ENCODE assay signal across 10 cellular contexts in the genomic region with DNA sequence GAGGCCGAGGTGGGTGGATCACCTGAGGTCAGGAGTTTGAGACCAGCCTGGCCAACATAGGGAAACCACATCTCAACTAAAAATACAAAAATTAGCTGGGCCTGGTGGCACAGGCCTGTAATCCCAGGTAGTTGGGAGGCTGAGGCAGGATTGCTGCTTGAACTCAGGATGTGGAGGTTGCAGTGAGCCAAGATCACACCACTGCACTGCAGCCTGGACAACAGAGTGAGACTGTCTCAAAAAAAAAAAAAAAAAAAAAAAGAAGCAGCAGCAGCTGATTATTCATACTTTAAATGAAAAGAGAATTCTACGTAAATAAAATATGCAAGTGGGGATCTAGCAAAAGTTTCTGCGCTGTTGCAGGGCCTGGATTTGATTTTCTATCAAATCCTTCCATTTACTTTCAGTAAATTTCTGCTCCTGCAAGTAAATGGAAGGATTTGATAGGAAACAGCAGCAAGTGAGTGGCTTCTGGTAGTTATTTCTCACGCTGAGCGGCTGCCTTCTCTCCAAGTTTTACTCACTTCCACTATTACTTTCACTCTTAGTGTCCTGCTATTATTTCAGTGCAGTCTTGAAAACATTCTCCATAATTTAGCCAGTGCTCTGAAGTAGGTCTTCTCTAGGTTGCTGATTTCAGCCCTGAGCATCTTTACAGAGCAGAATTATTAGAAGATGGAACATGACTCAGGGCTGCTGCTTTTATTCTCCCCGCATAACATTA.
DNase-seq lines count a peak whose midpoint lies in the region; ATAC-seq and TF ChIP-seq lines count a peak whose summit lies in the region.
"Had no signal": no experiment of that assay in that cellular context is flagged by ENCODE, and none has a peak within 500 bp of the region (broad histone marks: within the 10 kb centered on the region; RNA-seq: fewer than 3 reads in every experiment).

No MANE protein-coding gene starts in this region.

- no peak overlapping the region for H3K4me3 ChIP-seq in stomach

- no peaks in the 10 kb centered on the region for H3K9me3 ChIP-seq in stomach

- no peak overlapping the region for H3K27ac Mint-ChIP-seq in activated T-cell treated with anti-CD3 and anti-CD28 coated beads, Interleukin-2, amount 50 U/mL, for 72 hours
- H3K27ac Mint-ChIP-seq in stimulated activated memory B cell treated with anti-CD40 and anti-IgM and Interleukin-4, amounts not matched to agents 10 μg/mL and 1 μg/mL and 100 μg/mL, for 72 hours: peak overlapping the region; percentile 78

- TF ChIP-seq POLR2A in stomach (IDR thresholded peaks at IDR 0.05): no peak

- H3K36me3 Mint-ChIP-seq in activated T-cell treated with anti-CD3 and anti-CD28 coated beads, Interleukin-2, amount 50 U/mL, for 72 hours (ENCODE audit: insufficient read depth in 2 of 2): no peaks in the 10 kb centered on the region
- no peaks in the 10 kb centered on the region for H3K36me3 Mint-ChIP-seq in stimulated activated memory B cell treated with anti-CD40 and anti-IgM and Interleukin-4, amounts not matched to agents 10 μg/mL and 1 μg/mL and 100 μg/mL, for 72 hours

- H3K27me3 ChIP-seq in stomach: no peaks in the 10 kb centered on the region

- ATAC-seq in activated T-cell treated with anti-CD3 and anti-CD28 coated beads, Interleukin-2, amount 50 U/mL, for 72 hours (replicated peaks in 1 of 2): peak; percentile 60 to 83
- peak; percentile 94 for ATAC-seq in GM21825 (IDR thresholded peaks at IDR 0.05; ENCODE audit: unreplicated experiment)
- peak; percentile 77 for ATAC-seq in HG03439 (IDR thresholded peaks at IDR 0.05; ENCODE audit: unreplicated experiment)
- ATAC-seq in stimulated activated memory B cell treated with anti-CD40 and anti-IgM and Interleukin-4, amounts not matched to agents 10 μg/mL and 1 μg/mL and 100 μg/mL, for 72 hours: peak; percentile 92

- intact Hi-C loops in stomach (cut with DNase I; ENCODE audit: low total_unique reads): loop anchor here (10.0 kb wide), 1 partner anchor 165 kb away; no protein-coding TSS in a partner anchor

- 81 to 89% (median 83%) methylated on average over 6 of the region's 6 CpGs for whole genome bisulfite sequencing in stomach, 5 donors

- DNase-seq in activated T-cell treated with anti-CD3 and anti-CD28 coated beads, Interleukin-2, amount 50 U/mL, for 72 hours: no peak
- DNase-seq in activated T-cell treated with anti-CD3 and anti-CD28 coated beads, Interleukin-2, amount 50 U/mL, for 1 hour: no peak
- no peak for DNase-seq in stimulated activated CD4-positive, alpha-beta T cell treated with anti-CD3 and anti-CD28 coated beads, Interleukin-15, amount 100 ng/mL, for 24 hours
- DNase-seq in stomach (no peak), hippocampal formation (lab: John Stamatoyannopoulos, UW) (no peak)
- DNase-seq: Kasumi-1 had no signal

- H3K9me3 Mint-ChIP-seq in activated T-cell treated with anti-CD3 and anti-CD28 coated beads, Interleukin-2, amount 50 U/mL, for 72 hours: peaks cover 0 to 1% of the 10 kb centered on the region in 2 donors
- no peaks in the 10 kb centered on the region for H3K9me3 Mint-ChIP-seq in stimulated activated memory B cell treated with anti-CD40 and anti-IgM and Interleukin-4, amounts not matched to agents 10 μg/mL and 1 μg/mL and 100 μg/mL, for 72 hours

- no peaks in the 10 kb centered on the region for H3K36me3 ChIP-seq in stomach

- no peak overlapping the region for H3K4me3 Mint-ChIP-seq in activated T-cell treated with anti-CD3 and anti-CD28 coated beads, Interleukin-2, amount 50 U/mL, for 72 hours
- peak overlapping the region; percentile 66 for H3K4me3 Mint-ChIP-seq in stimulated activated memory B cell treated with anti-CD40 and anti-IgM and Interleukin-4, amounts not matched to agents 10 μg/mL and 1 μg/mL and 100 μg/mL, for 72 hours

- no peaks in the 10 kb centered on the region for H3K4me1 ChIP-seq in stomach

- no peak for TF ChIP-seq CTCF in stomach (IDR thresholded peaks at IDR 0.05)

- no peak for TF ChIP-seq EP300 in stomach (IDR thresholded peaks at IDR 0.05)

- no peak overlapping the region for H3K27ac ChIP-seq in stomach
- H3K27ac ChIP-seq: epithelial cell of prostate had no signal

- no peaks in the 10 kb centered on the region for H3K27me3 Mint-ChIP-seq in activated T-cell treated with anti-CD3 and anti-CD28 coated beads, Interleukin-2, amount 50 U/mL, for 72 hours (ENCODE audit: low read depth)
- no peaks in the 10 kb centered on the region for H3K27me3 Mint-ChIP-seq in stimulated activated memory B cell treated with anti-CD40 and anti-IgM and Interleukin-4, amounts not matched to agents 10 μg/mL and 1 μg/mL and 100 μg/mL, for 72 hours

- H3K4me1 Mint-ChIP-seq in activated T-cell treated with anti-CD3 and anti-CD28 coated beads, Interleukin-2, amount 50 U/mL, for 72 hours (ENCODE audit: low read depth): peaks cover 11% of the 10 kb centered on the region
- H3K4me1 Mint-ChIP-seq in stimulated activated memory B cell treated with anti-CD40 and anti-IgM and Interleukin-4, amounts not matched to agents 10 μg/mL and 1 μg/mL and 100 μg/mL, for 72 hours: peaks cover 24% of the 10 kb centered on the region
